In genomic region chr3:114299421-114299820, GRCh38 we compare ENCODE assay signal across 8 cellular contexts. TPM values are rescaled to one million over a fixed set of nuclear protein-coding genes. Genes with fewer than 3 reads are reported as not detected.
DNase-seq lines count a peak whose midpoint lies in the region; ATAC-seq and TF ChIP-seq lines count a peak whose summit lies in the region.

No MANE protein-coding gene starts in this region.

- H3K4me3 ChIP-seq in BE2C (ENCODE audit: low read depth, low read length) (no peak overlapping the region), OCI-LY3 (ENCODE audit: low read length) (peak overlapping the region; percentile 67), brain microvascular endothelial cell (ENCODE audit: low read depth, low read length) (no peak overlapping the region), transverse colon (no peak overlapping the region)

- intact Hi-C loops in transverse colon (cut with DNase I; ENCODE audit: low total_unique reads) = no loop called here

- no peaks in the 10 kb centered on the region for H4K20me1 ChIP-seq in OCI-LY3 (ENCODE audit: insufficient read depth, low read length)

- H2AFZ ChIP-seq in OCI-LY3 (ENCODE audit: low read depth, low read length) = peak overlapping the region; percentile 87

- ATAC-seq in GM18868 (IDR thresholded peaks at IDR 0.05; ENCODE audit: unreplicated experiment) = peak; percentile 35
- peak; percentile 70 to 73 for ATAC-seq in naive thymus-derived CD8-positive, alpha-beta T cell

- H3K4me2 ChIP-seq in OCI-LY3 (ENCODE audit: low read length) = peak overlapping the region; percentile 86

- in situ Hi-C loops in brain microvascular endothelial cell (cut with HindIII; ENCODE audit: low pct_ligation_motif_present, low sequenced_read_pairs) (no loop called here), transverse colon (cut with MboI; ENCODE audit: low pct_ligation_motif_present in 1 of 4, low pct_unique_long_range_greater_than_20kb in 1 of 4, low sequenced_read_pairs in 3 of 4) (no loop called here)

- H3K36me3 ChIP-seq in BE2C (no peaks in the 10 kb centered on the region), OCI-LY3 (replicated peaks; ENCODE audit: low read depth, low read length) (no peaks in the 10 kb centered on the region), brain microvascular endothelial cell (replicated peaks) (no peaks in the 10 kb centered on the region), transverse colon (no peaks in the 10 kb centered on the region)

- TF ChIP-seq CTCF in BE2C (IDR thresholded peaks at IDR 0.05; ENCODE audit: low read depth, low read length) (peak; percentile 79), OCI-LY3 (IDR thresholded peaks at IDR 0.05; ENCODE audit: low read depth, low read length) (peak; percentile 72), brain microvascular endothelial cell (IDR thresholded peaks at IDR 0.05; ENCODE audit: low read depth, low read length, missing control alignments) (peak; percentile 77), transverse colon (IDR thresholded peaks at IDR 0.05) (peak in 2 of 5 experiments; percentile 11 to 12)

- H3K9me3 ChIP-seq in BE2C (no peaks in the 10 kb centered on the region), OCI-LY3 (ENCODE audit: insufficient read depth, low read length) (no peaks in the 10 kb centered on the region), transverse colon (no peaks in the 10 kb centered on the region)

- peak overlapping the region; percentile 47 for H3K9ac ChIP-seq in OCI-LY3 (ENCODE audit: low read length)

- TF ChIP-seq EP300 in transverse colon (IDR thresholded peaks at IDR 0.05; ENCODE audit: low read depth) = no peak

- H3K27me3 ChIP-seq in BE2C = no peaks in the 10 kb centered on the region; the same call in 1 of the 2 replicates
- H3K27me3 ChIP-seq in OCI-LY3 (ENCODE audit: low read depth, low read length) = peaks cover 7% of the 10 kb centered on the region; the same call in 1 of the 2 replicates
- no peaks in the 10 kb centered on the region for H3K27me3 ChIP-seq in brain microvascular endothelial cell (replicated peaks)
- no peaks in the 10 kb centered on the region for H3K27me3 ChIP-seq in transverse colon

- peak; percentile 67 for DNase-seq in BE2C
- DNase-seq in brain microvascular endothelial cell = peak; percentile 12
- peak in 6 of 10 donors; percentile 3 to 66 (median 34) for DNase-seq in naive thymus-derived CD8-positive, alpha-beta T cell
- no peak for DNase-seq in D341Med (ENCODE audit: low spot score)
- no peak for DNase-seq in transverse colon
- no peak for DNase-seq in amygdala (lab: John Stamatoyannopoulos, UW)

- H3K27me3 Mint-ChIP-seq in naive thymus-derived CD8-positive, alpha-beta T cell = no peaks in the 10 kb centered on the region

- POLR2A ChIA-PET in naive thymus-derived CD8-positive, alpha-beta T cell (lab: Charles Lee) = interaction anchor here (1.1 to 2.0 kb wide), 2 partner anchors 38 to 85 kb away, joined by 3 to 21 read pairs; no protein-coding TSS in a partner anchor

- peak overlapping the region in 8 of 10 donors; percentile 6 to 80 (median 40) for H3K4me3 Mint-ChIP-seq in naive thymus-derived CD8-positive, alpha-beta T cell

- H3K27ac ChIP-seq in OCI-LY3 (ENCODE audit: low read length) (peak overlapping the region; percentile 76), brain microvascular endothelial cell (no peak overlapping the region), transverse colon (no peak overlapping the region)

- H3K9me3 Mint-ChIP-seq in naive thymus-derived CD8-positive, alpha-beta T cell = no peaks in the 10 kb centered on the region

- no peaks in the 10 kb centered on the region for H3K79me2 ChIP-seq in OCI-LY3 (ENCODE audit: low read length)

- H3K4me1 ChIP-seq in BE2C (no peaks in the 10 kb centered on the region), OCI-LY3 (ENCODE audit: low read length) (peaks cover 35% of the 10 kb centered on the region), transverse colon (no peaks in the 10 kb centered on the region)

- no peak for TF ChIP-seq POLR2A in transverse colon (IDR thresholded peaks at IDR 0.05)

- H3K36me3 Mint-ChIP-seq in naive thymus-derived CD8-positive, alpha-beta T cell = no peaks in the 10 kb centered on the region

- WGBS in transverse colon (ENCODE audit: low coverage in 1 of 2), 2 donors = 80% methylated on average over 13 of the region's 13 CpGs; no CpG with 5 or more reads in 1 of the 2 donors

- peaks cover 0 to 49% (median 14%) of the 10 kb centered on the region in 4 donors for H3K4me1 Mint-ChIP-seq in naive thymus-derived CD8-positive, alpha-beta T cell

- H3K27ac Mint-ChIP-seq in naive thymus-derived CD8-positive, alpha-beta T cell = peak overlapping the region in 6 of 10 donors; percentile 12 to 92 (median 45)

RNA-seq across cellular contexts. Expression of gene TIGIT, which starts 5.6 kb away (rescaled TPM):
- not detected for polyA plus RNA-seq in BE2C (2012; ENCODE audit: insufficient read depth, insufficient read length, low read depth)
- 1 to 10 TPM; 5.0 TPM for total RNA-seq in naive thymus-derived CD8-positive, alpha-beta T cell
- 10 to 100 TPM in 1 of 3 donors, 1 to 10 TPM in 2; 1.5 to 58.2 (median 1.7) TPM for polyA plus RNA-seq in naive thymus-derived CD8-positive, alpha-beta T cell
- total RNA-seq in transverse colon = 1 to 10 TPM in 3 of 4 donors, not detected in 1; 1.2 to 5.6 (median 5.4) TPM

Comparison
In these comparisons a context has a peak if more than half of its experiments do, and no peak if none do; other contexts are left out.
1. DNase-seq: peak in BE2C (single experiment), brain microvascular endothelial cell (single experiment) and naive thymus-derived CD8-positive, alpha-beta T cell (6 of 10); none in D341Med (single experiment), transverse colon (single experiment) and amygdala (0 of 56).